ENCODE assay signal across 8 cellular contexts in the genomic region with DNA sequence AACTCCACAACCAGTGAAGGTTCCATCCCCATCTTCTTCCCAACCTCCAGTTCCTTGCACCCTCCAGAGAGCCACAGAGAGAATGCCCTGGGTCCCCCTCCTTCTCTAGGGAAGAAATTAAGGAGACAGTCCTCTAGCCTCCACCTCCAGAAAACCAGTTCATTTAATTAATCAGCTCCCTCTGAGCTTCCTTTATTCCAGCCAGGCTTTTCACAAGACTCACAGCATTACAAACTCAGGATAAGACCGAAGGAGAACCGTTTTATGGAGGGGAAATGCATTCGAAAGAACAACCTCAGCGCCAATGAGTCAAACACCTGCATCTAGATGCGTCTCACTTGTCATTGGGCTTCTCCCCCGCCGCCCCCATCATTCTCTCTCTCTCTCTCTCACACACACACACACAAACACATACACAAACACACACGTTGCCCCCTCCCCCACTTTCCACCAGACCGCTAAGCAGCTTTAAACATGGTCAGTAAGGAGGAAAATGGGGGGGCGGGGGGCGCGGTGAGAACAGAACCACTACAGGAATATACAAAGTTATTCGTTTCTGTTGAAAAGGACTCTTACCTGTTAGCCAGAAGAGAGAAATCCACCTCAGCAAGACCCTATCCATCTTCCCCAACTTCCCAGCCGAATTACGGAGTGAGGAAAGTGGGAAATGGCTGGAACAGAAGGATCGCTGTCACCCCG. TPM values are rescaled to one million over a fixed set of nuclear protein-coding genes. Genes with fewer than 3 reads are reported as not detected.
DNase-seq lines count a peak whose midpoint lies in the region; ATAC-seq and TF ChIP-seq lines count a peak whose summit lies in the region.

No MANE protein-coding gene starts in this region.

- peaks cover 8 to 19% (median 8%) of the 10 kb centered on the region in 3 donors for H3K4me1 ChIP-seq in esophagus squamous epithelium

- no peaks in the 10 kb centered on the region for H3K9me3 ChIP-seq in esophagus squamous epithelium

- intact Hi-C loops in esophagus squamous epithelium (cut with DNase I) = no loop called here

- TF ChIP-seq CTCF in esophagus squamous epithelium (IDR thresholded peaks at IDR 0.05) = no peak

- DNase-seq in Ammon's horn (ENCODE audit: low spot score) (peak; percentile 35), HEK293T (ENCODE audit: extremely low spot score) (no peak), esophagus squamous epithelium (lab: John Stamatoyannopoulos, UW) (no peak), retina (peak; percentile 76), NCI-H2107 (lab: John Stamatoyannopoulos, UW) (no peak), COR-L47 (lab: John Stamatoyannopoulos, UW) (no peak)
- DNase-seq in activated CD4-positive, alpha-beta T cell treated with anti-CD3 and anti-CD28 coated beads, Interleukin-2, amount 50 U/mL, for 1 hour = peak; percentile 4

- peak overlapping the region in 1 of 4 donors; percentile 72 for H3K27ac ChIP-seq in esophagus squamous epithelium

- H3K36me3 ChIP-seq in esophagus squamous epithelium = no peaks in the 10 kb centered on the region

- 2 to 4% methylated on average over 7 to 9 of the region's 17 CpGs for WGBS in esophagus squamous epithelium, 2 donors

- CTCF ChIA-PET in HEK293T (lab: Yijun Ruan, JAX) = interaction anchor here (0.5 to 0.7 kb wide), 3 partner anchors 30 to 713 kb away, joined by 3 read pairs; no protein-coding TSS in a partner anchor

- H3K27me3 ChIP-seq in esophagus squamous epithelium = peaks cover 0 to 84% (median 3%) of the 10 kb centered on the region in 4 donors

- ATAC-seq in GM21723 (IDR thresholded peaks at IDR 0.05; ENCODE audit: unreplicated experiment) = no peak

- TF ChIP-seq POLR2A in esophagus squamous epithelium (IDR thresholded peaks at IDR 0.05) = no peak

- peak overlapping the region in 3 of 4 donors; percentile 49 to 90 (median 66) for H3K4me3 ChIP-seq in esophagus squamous epithelium

- POLR2A ChIA-PET in HEK293T (lab: Yijun Ruan, JAX) = interaction anchor here (0.6 kb wide), 2 partner anchors 66 to 260 kb away, joined by 3 read pairs; no protein-coding TSS in a partner anchor

TF ChIP-seq in HEK293T, 16 proteins besides CTCF, POLR2A, EP300 and RAD21:
- 0 out of 2 replicates have a peak, but pooled peaks have one; percentile 19 for TF ChIP-seq CTBP1 (IDR thresholded peaks at IDR 0.05; ENCODE audit: borderline replicate concordance)
- TF ChIP-seq FOXM1 (IDR thresholded peaks at IDR 0.05; ENCODE audit: borderline replicate concordance) = no peak
TF ChIP-seq in HEK293T: peak in this region for 1.

RNA-seq across cellular contexts. Expression of a gene that starts 0.5 kb away (rescaled TPM):
- under 1 TPM in 3 of 4 donors, not detected in 1; 0.04 to 0.57 (median 0.21) TPM for total RNA-seq in esophagus squamous epithelium

RNA-seq across cellular contexts. Expression of a gene that starts 14.3 kb away (rescaled TPM):
- total RNA-seq in esophagus squamous epithelium = not detected

Comparison
In these comparisons a context has a peak if more than half of its experiments do, and no peak if none do; other contexts are left out.
1. DNase-seq: peak in Ammon's horn (single experiment), activated CD4-positive, alpha-beta T cell treated with anti-CD3 and anti-CD28 coated beads, Interleukin-2, amount 50 U/mL, for 1 hour (single experiment) and retina (single experiment); none in HEK293T (single experiment), esophagus squamous epithelium (single experiment), NCI-H2107 (single experiment) and COR-L47 (single experiment).